ENCODE assay signal across 2 cellular contexts in genomic region chr15:62465173-62465572, GRCh38.
TF ChIP-seq lines count a peak whose summit lies in the region.

No MANE protein-coding gene starts in this region.

TF ChIP-seq in SK-N-SH, 30 proteins besides CTCF, POLR2A, EP300 and RAD21 (continued from another document):
- TF ChIP-seq ZBTB33 (IDR thresholded peaks at IDR 0.05; ENCODE audit: borderline replicate concordance, low read depth) (no peak), TAF1 (IDR thresholded peaks at IDR 0.05; ENCODE audit: borderline replicate concordance, low read depth, low read length) (no peak), RXRA (IDR thresholded peaks at IDR 0.05; ENCODE audit: borderline replicate concordance, low read depth) (no peak), GABPA (IDR thresholded peaks at IDR 0.05; ENCODE audit: low read depth) (no peak), ELF1 (IDR thresholded peaks at IDR 0.05) (no peak), REST (IDR thresholded peaks at IDR 0.05; ENCODE audit: low read depth, low read length) (no peak), JUND (IDR thresholded peaks at IDR 0.05) (no peak), MXI1 (IDR thresholded peaks at IDR 0.05; ENCODE audit: low read depth, low read length) (no peak), PBX3 (IDR thresholded peaks at IDR 0.05) (no peak), TCF12 (IDR thresholded peaks at IDR 0.05) (no peak)
TF ChIP-seq in SK-N-SH: peak in this region for 0.

TF ChIP-seq in SK-N-SH treated with all-trans-retinoic acid at 6 μM for 48 hours, 23 proteins besides CTCF, POLR2A, EP300 and RAD21 (continued from another document):
- TF ChIP-seq CREB5 (CRISPR knock-in tag; IDR thresholded peaks at IDR 0.05; ENCODE audit: low read depth) = no peak
- TF ChIP-seq POU6F1 (CRISPR knock-in tag; IDR thresholded peaks at IDR 0.05; ENCODE audit: borderline replicate concordance, low read depth) = no peak
- TF ChIP-seq ZFP3 (CRISPR knock-in tag; IDR thresholded peaks at IDR 0.05) = no peak
